ENCODE assay signal across 10 cellular contexts in genomic region chr19:18952364-18953003, GRCh38. TPM values are rescaled to one million over a fixed set of nuclear protein-coding genes. Genes with fewer than 3 reads are reported as not detected.
DNase-seq lines count a peak whose midpoint lies in the region; ATAC-seq, FAIRE-seq and TF ChIP-seq lines count a peak whose summit lies in the region.
"Not testable (repeated sequence)": the region's sequence is repeated elsewhere in the genome, so short reads cannot be mapped to it uniquely, and the experiment has no call there.
"Had no signal": no experiment of that assay in that cellular context is flagged by ENCODE, and none has a peak within 500 bp of the region (broad histone marks: within the 10 kb centered on the region; RNA-seq: fewer than 3 reads in every experiment).

No MANE protein-coding gene starts in this region.

- not testable (repeated sequence) for H3K27ac Mint-ChIP-seq in MCF 10A (ENCODE audit: low read depth, unreplicated experiment)

- FAIRE-seq in endothelial cell of umbilical vein (lab: Jason Lieb, UNC), result not testable (repeated sequence)

- not testable (repeated sequence) for H3K9ac ChIP-seq in endothelial cell of umbilical vein (replicated peaks; ENCODE audit: extremely low read depth, insufficient read depth, low read length)

- CTCF ChIA-PET in MCF 10A (lab: Yijun Ruan, JAX), result interaction anchor here (1.4 kb wide), 1 partner anchor 35 kb away, joined by 6 read pairs; no protein-coding TSS in a partner anchor
- CTCF ChIA-PET in endothelial cell of umbilical vein (lab: Charles Lee), result interaction anchor here (2.6 kb wide), 1 partner anchor 35 kb away, joined by 10 read pairs; no protein-coding TSS in a partner anchor

- not testable (repeated sequence) for H4K20me1 ChIP-seq in endothelial cell of umbilical vein (replicated peaks; ENCODE audit: control insufficient read depth, extremely low read depth, insufficient read depth, low read length)

- not testable (repeated sequence) for H3K27me3 ChIP-seq in H7 (ENCODE audit: control insufficient read depth, insufficient read depth, low read length); endothelial cell of umbilical vein (ENCODE audit: control insufficient read depth in 2 of 2, insufficient read depth in 2 of 2, low read length in 2 of 2); foreskin keratinocyte; spleen (replicated peaks in 1 of 7)

- H3K4me1 Mint-ChIP-seq in MCF 10A (ENCODE audit: insufficient read depth, unreplicated experiment), result peaks cover 18% of the 10 kb centered on the region

- TF ChIP-seq CTCF in MCF 10A (IDR thresholded peaks at IDR 0.05; ENCODE audit: unreplicated experiment); endothelial cell of umbilical vein (IDR thresholded peaks at IDR 0.05; ENCODE audit: extremely low read depth in 1 of 2, insufficient read depth in 1 of 2, low read depth in 1 of 2, low read length in 2 of 2); spleen (IDR thresholded peaks at IDR 0.05 in 8 of 11, conservative IDR thresholded peaks at IDR 0.05 in 3 of 11): not testable (repeated sequence)
- TF ChIP-seq CTCF in foreskin keratinocyte (conservative IDR thresholded peaks at IDR 0.05), result peak; percentile 3

- DNase-seq in H7 (peak; percentile 18), NCI-H2171 (lab: John Stamatoyannopoulos, UW) (peak; percentile 30), RPMI7951 (ENCODE audit: low read depth) (peak; percentile 28), MCF 10A (ENCODE audit: unreplicated experiment) (peak; percentile 54), endothelial cell of umbilical vein (ENCODE audit: low read depth, low spot score) (peak; percentile 62), foreskin keratinocyte (peak; percentile 78 to 86), lung microvascular endothelial cell (ENCODE audit: low read depth in 2 of 2) (peak; percentile 74 to 76)
- DNase-seq in spleen, result not testable (repeated sequence)

- not testable (repeated sequence) for H3K4me3 ChIP-seq in H7 (ENCODE audit: insufficient read depth, low read depth, low read length); endothelial cell of umbilical vein (replicated peaks in 1 of 3; ENCODE audit: insufficient read depth in 1 of 3, low read depth in 1 of 3, low read length in 3 of 3); spleen

- not testable (repeated sequence) for H3K27ac ChIP-seq in endothelial cell of umbilical vein (ENCODE audit: insufficient read depth, low read depth, low read length)
- H3K27ac ChIP-seq in foreskin keratinocyte, result peak overlapping the region; percentile 84
- H3K27ac ChIP-seq in spleen, result peak overlapping the region in 6 of 8 donors; percentile 20 to 63 (median 45)

- H3K36me3 ChIP-seq in H7 (replicated peaks; ENCODE audit: control insufficient read depth, insufficient read depth, low read length); endothelial cell of umbilical vein (ENCODE audit: control insufficient read depth in 2 of 2, extremely low read depth in 1 of 2, insufficient read depth in 2 of 2, low read length in 2 of 2); spleen: not testable (repeated sequence)

- not testable (repeated sequence) for H3K9me3 ChIP-seq in endothelial cell of umbilical vein (replicated peaks; ENCODE audit: control insufficient read depth, insufficient read depth, low read length); spleen

- intact Hi-C loops in MCF 10A (cut with micrococcal nuclease) (loop anchor here (2.0 kb wide), 1 partner anchor 14 kb away; no protein-coding TSS in a partner anchor), endothelial cell of umbilical vein (cut with micrococcal nuclease) (loop anchor here (2.0 kb wide), 1 partner anchor 16 kb away; no protein-coding TSS in a partner anchor)
- intact Hi-C loops in spleen (cut with DNase I; ENCODE audit: low total_unique reads), result not testable (repeated sequence)

- dilution Hi-C loops in endothelial cell of umbilical vein (cut with MboI; ENCODE audit: extremely low pct_ligation_motif_present, low sequenced_read_pairs), result not testable (repeated sequence)

- POLR2A ChIA-PET in MCF 10A (lab: Yijun Ruan, JAX), result interaction anchor here (0.7 to 1.4 kb wide), 4 partner anchors 13 to 33 kb away, joined by 3 to 6 read pairs (median 3); partner anchors contain the start of genes COPE and DDX49
- POLR2A ChIA-PET in endothelial cell of umbilical vein (lab: Charles Lee), result interaction anchor here (0.6 to 0.7 kb wide), 2 partner anchors 12 to 13 kb away, joined by 3 read pairs; no protein-coding TSS in a partner anchor

- H3K4me3 Mint-ChIP-seq in MCF 10A (ENCODE audit: unreplicated experiment), result not testable (repeated sequence)

- H3K9me3 Mint-ChIP-seq in MCF 10A (ENCODE audit: unreplicated experiment), result not testable (repeated sequence)

- not testable (repeated sequence) for H3K4me2 ChIP-seq in endothelial cell of umbilical vein (ENCODE audit: insufficient read depth, low read length)

- TF ChIP-seq POLR2A in endothelial cell of umbilical vein (IDR thresholded peaks at IDR 0.05; ENCODE audit: low read depth, low read length); spleen (IDR thresholded peaks at IDR 0.05): not testable (repeated sequence)

- BruUV-seq in MCF 10A (replicated peaks; lab: Mats Ljungman, UMichigan); endothelial cell of umbilical vein (replicated peaks; lab: Mats Ljungman, UMichigan): not testable (repeated sequence)

- not testable (repeated sequence) for H3K9me1 ChIP-seq in endothelial cell of umbilical vein (replicated peaks; ENCODE audit: control insufficient read depth, extremely low read depth, insufficient read depth, low read length)

- H3K4me1 ChIP-seq in endothelial cell of umbilical vein (ENCODE audit: control insufficient read depth, extremely low read depth, insufficient read depth, low read length), result not testable (repeated sequence)
- H3K4me1 ChIP-seq in foreskin keratinocyte (peaks cover 17% of the 10 kb centered on the region), spleen (peaks cover 0 to 38% (median 12%) of the 10 kb centered on the region in 6 donors)

- not testable (repeated sequence) for H3K36me3 Mint-ChIP-seq in MCF 10A (ENCODE audit: insufficient read depth, unreplicated experiment)

- not testable (repeated sequence) for H3K79me2 ChIP-seq in endothelial cell of umbilical vein (ENCODE audit: control insufficient read depth, insufficient read depth, low read length)

- peak; percentile 42 for ATAC-seq in foreskin keratinocyte

- WGBS in spleen, 5 donors, result 50 to 68% (median 54%) methylated on average over 17 of the region's 17 CpGs

- not testable (repeated sequence) for H3K27me3 Mint-ChIP-seq in MCF 10A (ENCODE audit: insufficient read depth, unreplicated experiment)

- not testable (repeated sequence) for H2AFZ ChIP-seq in endothelial cell of umbilical vein (ENCODE audit: low read depth, low read length)

RNA-seq across cellular contexts. Expression of gene HOMER3, which starts 11.5 kb away (rescaled TPM):
- 25.1 and 35.7 TPM in 2 replicates for total RNA-seq in H7 (2014; rRNA removed; shearing (Covaris generic))
- total RNA-seq in RPMI7951 (2014; rRNA removed; shearing (Covaris generic)), result 53.2 and 74.2 TPM in 2 replicates
- 57.9 and 58.9 TPM in 2 replicates for total RNA-seq in MCF 10A (2022)
- total RNA-seq in endothelial cell of umbilical vein, result 131 and 139 TPM in 2 replicates
- polyA plus RNA-seq in endothelial cell of umbilical vein, result 180 and 184 TPM in 2 replicates
- 87.0 and 149 TPM in 2 replicates for polyA plus RNA-seq in endothelial cell of umbilical vein (2011; cell fraction: cytosol; rRNA removed)
- 180 and 225 TPM in 2 replicates for polyA plus RNA-seq in endothelial cell of umbilical vein (2011; cell fraction: nucleus; rRNA removed)
- 111 and 166 TPM in 2 replicates for polyA plus RNA-seq in endothelial cell of umbilical vein (2012)
- polyA minus RNA-seq in endothelial cell of umbilical vein, result 82.4 and 98.5 TPM in 2 replicates
- polyA minus RNA-seq in endothelial cell of umbilical vein (2011; cell fraction: cytosol; rRNA and poly(A)+ RNA removed), result 9.4 TPM
- polyA minus RNA-seq in endothelial cell of umbilical vein (2011; cell fraction: nucleus; rRNA and poly(A)+ RNA removed), result 43.0 and 63.2 TPM in 2 replicates
- 142 and 160 TPM in 2 replicates for total RNA-seq in foreskin keratinocyte
- polyA plus RNA-seq in foreskin keratinocyte, result 191 and 233 TPM in 2 replicates
- total RNA-seq in lung microvascular endothelial cell, result 124 and 279 TPM in 2 replicates
- total RNA-seq in spleen, result 100 to 1,000 TPM in 2 of 7 donors, 10 to 100 TPM in 5; 23.0 to 197 (median 80.0) TPM
- polyA plus RNA-seq in spleen, result 100 to 1,000 TPM in 2 of 3 donors, 10 to 100 TPM in 1; 22.4 to 279 (median 148) TPM

RNA-seq across cellular contexts. Expression of gene DDX49, which starts 33.0 kb away (rescaled TPM):
- total RNA-seq in H7 (2014; rRNA removed; shearing (Covaris generic)), result 44.7 and 63.1 TPM in 2 replicates
- 47.5 and 55.9 TPM in 2 replicates for total RNA-seq in RPMI7951 (2014; rRNA removed; shearing (Covaris generic))
- 87.7 and 98.8 TPM in 2 replicates for total RNA-seq in MCF 10A (2022)
- total RNA-seq in endothelial cell of umbilical vein, result 47.7 and 51.9 TPM in 2 replicates
- polyA plus RNA-seq in endothelial cell of umbilical vein, result 60.1 and 61.8 TPM in 2 replicates
- polyA plus RNA-seq in endothelial cell of umbilical vein (2011; cell fraction: cytosol; rRNA removed), result 39.0 and 47.3 TPM in 2 replicates
- 46.8 and 57.5 TPM in 2 replicates for polyA plus RNA-seq in endothelial cell of umbilical vein (2011; cell fraction: nucleus; rRNA removed)
- polyA plus RNA-seq in endothelial cell of umbilical vein (2012), result 34.2 and 35.0 TPM in 2 replicates
- 52.3 and 54.3 TPM in 2 replicates for polyA minus RNA-seq in endothelial cell of umbilical vein
- 64.2 TPM for polyA minus RNA-seq in endothelial cell of umbilical vein (2011; cell fraction: cytosol; rRNA and poly(A)+ RNA removed)
- 20.1 and 21.3 TPM in 2 replicates for polyA minus RNA-seq in endothelial cell of umbilical vein (2011; cell fraction: nucleus; rRNA and poly(A)+ RNA removed)
- total RNA-seq in foreskin keratinocyte, result 50.0 and 53.2 TPM in 2 replicates
- 53.2 and 55.3 TPM in 2 replicates for polyA plus RNA-seq in foreskin keratinocyte
- 38.6 and 40.3 TPM in 2 replicates for total RNA-seq in lung microvascular endothelial cell
- 10 to 100 TPM; 31.0 to 42.6 (median 34.8) TPM for total RNA-seq in spleen
- polyA plus RNA-seq in spleen, result 10 to 100 TPM; 37.4 to 48.0 (median 38.7) TPM

RNA-seq across cellular contexts. Expression of gene COPE, which starts 33.3 kb away (rescaled TPM):
- 253 and 306 TPM in 2 replicates for total RNA-seq in H7 (2014; rRNA removed; shearing (Covaris generic))
- 324 and 407 TPM in 2 replicates for total RNA-seq in RPMI7951 (2014; rRNA removed; shearing (Covaris generic))
- 310 and 456 TPM in 2 replicates for total RNA-seq in MCF 10A (2022)
- total RNA-seq in endothelial cell of umbilical vein, result 239 and 252 TPM in 2 replicates
- polyA plus RNA-seq in endothelial cell of umbilical vein, result 407 and 557 TPM in 2 replicates
- 209 and 297 TPM in 2 replicates for polyA plus RNA-seq in endothelial cell of umbilical vein (2011; cell fraction: cytosol; rRNA removed)
- 158 and 185 TPM in 2 replicates for polyA plus RNA-seq in endothelial cell of umbilical vein (2011; cell fraction: nucleus; rRNA removed)
- polyA plus RNA-seq in endothelial cell of umbilical vein (2012), result 171 and 230 TPM in 2 replicates
- polyA minus RNA-seq in endothelial cell of umbilical vein, result 136 and 146 TPM in 2 replicates
- polyA minus RNA-seq in endothelial cell of umbilical vein (2011; cell fraction: cytosol; rRNA and poly(A)+ RNA removed), result 121 TPM
- polyA minus RNA-seq in endothelial cell of umbilical vein (2011; cell fraction: nucleus; rRNA and poly(A)+ RNA removed), result 53.9 and 83.6 TPM in 2 replicates
- 193 and 257 TPM in 2 replicates for total RNA-seq in foreskin keratinocyte
- polyA plus RNA-seq in foreskin keratinocyte, result 257 and 326 TPM in 2 replicates
- 145 and 149 TPM in 2 replicates for total RNA-seq in lung microvascular endothelial cell
- 100 to 1,000 TPM; 135 to 261 (median 158) TPM for total RNA-seq in spleen
- polyA plus RNA-seq in spleen, result 100 to 1,000 TPM; 164 to 248 (median 196) TPM

RNA-seq across cellular contexts. Expression of gene CERS1, which starts 56.5 kb away (rescaled TPM):
- total RNA-seq in H7 (2014; rRNA removed; shearing (Covaris generic)), result 7.8 and 8.5 TPM in 2 replicates
- total RNA-seq in RPMI7951 (2014; rRNA removed; shearing (Covaris generic)), result 0.12 and 1.4 TPM in 2 replicates
- total RNA-seq in MCF 10A (2022) (not detected in 2 replicates), endothelial cell of umbilical vein (3.0 and 4.0 TPM in 2 replicates), foreskin keratinocyte (0.10 and 0.11 TPM in 2 replicates), lung microvascular endothelial cell (2.4 and 5.6 TPM in 2 replicates), spleen (under 1 TPM in 4 of 7 donors, not detected in 3; 0.16 to 0.50 (median 0.40) TPM)
- polyA plus RNA-seq in endothelial cell of umbilical vein (8.5 and 11.0 TPM in 2 replicates), foreskin keratinocyte (0.06 and 0.28 TPM in 2 replicates), spleen (under 1 TPM in 2 of 3 donors, not detected in 1; 0.06 to 0.45 TPM)
- polyA plus RNA-seq in endothelial cell of umbilical vein (2011; cell fraction: cytosol; rRNA removed), result 4.3 and 5.6 TPM in 2 replicates
- 2.4 and 4.3 TPM in 2 replicates for polyA plus RNA-seq in endothelial cell of umbilical vein (2011; cell fraction: nucleus; rRNA removed)
- 3.3 and 8.7 TPM in 2 replicates for polyA plus RNA-seq in endothelial cell of umbilical vein (2012)
- polyA minus RNA-seq in endothelial cell of umbilical vein, result 3.6 and 5.2 TPM in 2 replicates
- 5.6 TPM for polyA minus RNA-seq in endothelial cell of umbilical vein (2011; cell fraction: cytosol; rRNA and poly(A)+ RNA removed)
- polyA minus RNA-seq in endothelial cell of umbilical vein (2011; cell fraction: nucleus; rRNA and poly(A)+ RNA removed), result 0.67 and 1.3 TPM in 2 replicates
- total RNA-seq: CD8-positive, alpha-beta T cell had no signal
- polyA plus RNA-seq: CD14-positive monocyte had no signal
